ENCODE assay signal across 8 cellular contexts in the genomic region with DNA sequence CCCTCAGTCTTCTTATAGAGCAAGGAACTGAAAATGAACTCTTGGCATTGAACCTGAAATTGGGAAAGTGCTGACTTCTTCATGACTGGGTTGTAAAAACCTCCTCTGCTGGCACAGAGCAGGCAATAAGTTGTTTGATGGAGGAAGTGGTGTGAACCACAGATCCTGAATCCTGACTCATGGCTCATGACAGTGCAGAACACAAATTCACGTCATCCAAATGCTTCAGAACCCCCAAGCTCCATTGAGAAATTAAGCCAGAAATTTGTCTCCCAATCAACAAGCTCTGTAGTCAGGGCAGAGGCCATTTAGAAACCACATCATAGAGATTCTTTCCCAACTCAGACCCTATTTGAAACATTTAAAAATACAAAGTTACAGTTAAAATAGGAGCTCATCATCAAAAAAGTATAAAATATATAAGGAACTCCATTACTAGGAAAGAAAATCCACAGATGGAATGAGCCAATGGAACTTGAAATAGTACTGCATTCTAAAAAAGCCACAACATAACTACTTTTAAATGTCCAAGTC. TPM values are rescaled to one million over a fixed set of nuclear protein-coding genes. Genes with fewer than 3 reads are reported as not detected.
DNase-seq lines count a peak whose midpoint lies in the region; ATAC-seq and TF ChIP-seq lines count a peak whose summit lies in the region.

No MANE protein-coding gene starts in this region.

- CTCF ChIA-PET in BJ (lab: Yijun Ruan, JAX), result interaction anchor here (0.6 to 4.4 kb wide), 6 partner anchors 10 to 133 kb away, joined by 3 to 55 read pairs (median 3); a partner anchor contains a TSS

- TF ChIP-seq CTCF in BJ (IDR thresholded peaks at IDR 0.05; ENCODE audit: insufficient read depth, low read depth, low read length), result no peak

- POLR2A ChIA-PET in BJ (lab: Charles Lee), result interaction anchor here (1.0 kb wide), 1 partner anchor 10 kb away, joined by 7 read pairs; a partner anchor contains a TSS

- no peak overlapping the region for H3K4me3 ChIP-seq in BJ (ENCODE audit: low read depth, low read length)

- DNase-seq in BJ (ENCODE audit: low read depth), result peak; percentile 99
- DNase-seq in SW 1271 (lab: John Stamatoyannopoulos, UW), result peak; percentile 59 to 75
- no peak for DNase-seq in sciatic nerve (ENCODE audit: low spot score)
- no peak for DNase-seq in NCI-H748 treated with DMSO at 0.1 percent for 48 hours (lab: John Stamatoyannopoulos, UW)
- no peak for DNase-seq in iPS-NIHi7 (ENCODE audit: extremely low spot score)
- no peak for DNase-seq in NCI-H82 treated with DMSO at 0.1 percent for 48 hours (lab: John Stamatoyannopoulos, UW; ENCODE audit: unreplicated experiment)

- peak; percentile 35 for ATAC-seq in HG02852 (IDR thresholded peaks at IDR 0.05; ENCODE audit: unreplicated experiment)
- peak; percentile 82 for ATAC-seq in esophagus mucosa
- peak; percentile 97 for ATAC-seq in sciatic nerve

- H3K27me3 ChIP-seq in BJ (ENCODE audit: control insufficient read depth, insufficient read depth, low read length), result no peaks in the 10 kb centered on the region

- no peaks in the 10 kb centered on the region for H3K36me3 ChIP-seq in BJ (ENCODE audit: control insufficient read depth, insufficient read depth, low read length)

- intact Hi-C loops in sciatic nerve (cut with DNase I), result no loop called here

RNA-seq across cellular contexts. Expression of a gene that starts 10.3 kb away (rescaled TPM):
- 12.3 and 26.5 TPM in 2 replicates for polyA plus RNA-seq in BJ (2011; rRNA removed)
- 6.4 and 10.3 TPM in 2 replicates for polyA minus RNA-seq in BJ (2011; rRNA and poly(A)+ RNA removed)
- total RNA-seq in esophagus mucosa, result 14.4 TPM
- total RNA-seq in sciatic nerve, result 19.3 TPM

Comparison
In these comparisons a context has a peak if more than half of its experiments do, and no peak if none do; other contexts are left out.
1. DNase-seq: peak in BJ (single experiment) and SW 1271 (2 of 2); none in sciatic nerve (single experiment), NCI-H748 treated with DMSO at 0.1 percent for 48 hours (single experiment), iPS-NIHi7 (single experiment) and NCI-H82 treated with DMSO at 0.1 percent for 48 hours (single experiment).
2. ATAC-seq: peak in every context shown above with its lines; median percentile 97 in sciatic nerve; 82 in esophagus mucosa; 35 in HG02852.